In genomic region chr20:33488661-33489494, GRCh38 we compare ENCODE assay signal across 8 cellular contexts. TPM values are rescaled to one million over a fixed set of nuclear protein-coding genes. Genes with fewer than 3 reads are reported as not detected.
A peak's percentile ranks its signal among the peaks of the same experiment; 100 is the strongest.
DNase-seq lines count a peak whose midpoint lies in the region; ATAC-seq, FAIRE-seq and TF ChIP-seq lines count a peak whose summit lies in the region.
"Not testable (repeated sequence)": the region's sequence is repeated elsewhere in the genome, so short reads cannot be mapped to it uniquely, and the experiment has no call there.

No MANE protein-coding gene starts in this region.

- H3K23ac ChIP-seq in trophoblast cell (ENCODE audit: low read length), result not testable (repeated sequence)

- in situ Hi-C loops in K562 (cut with MboI), result not testable (repeated sequence)

- not testable (repeated sequence) for H2BK12ac ChIP-seq in trophoblast cell (ENCODE audit: low read length)

- peak overlapping the region; percentile 79 for H4K12ac ChIP-seq in trophoblast cell (ENCODE audit: low read depth, low read length)

- TF ChIP-seq RAD21 in K562 (CRISPR knock-in tag; conservative IDR thresholded peaks at IDR 0.05 in 1 of 2, IDR thresholded peaks at IDR 0.05 in 1 of 2), result not testable (repeated sequence)

- not testable (repeated sequence) for ATAC-seq in K562, lower lobe of right lung

- CTCF ChIA-PET in CD4-positive, alpha-beta memory T cell (lab: Charles Lee; ENCODE audit: partially characterized antibody), result interaction anchor here (0.7 to 1.8 kb wide), 7 partner anchors 45 to 243 kb away, joined by 3 to 9 read pairs (median 4); partner anchors contain the start of genes PXMP4 and SNTA1
- CTCF ChIA-PET in K562 (lab: Yijun Ruan, JAX; ENCODE audit: low intra/inter-chr PET ratio), result not testable (repeated sequence)

- not testable (repeated sequence) for BruUV-seq in K562 (replicated peaks; lab: Mats Ljungman, UMichigan)

- H3K4me3 Mint-ChIP-seq in CD4-positive, alpha-beta memory T cell, result peak overlapping the region in 3 of 8 donors; percentile 15 to 29 (median 21)

- intact Hi-C loops in CD4-positive, alpha-beta memory T cell (cut with micrococcal nuclease), result loop anchor here (1.0 kb wide), 3 partner anchors 66 to 231 kb away; partner anchors contain the start of gene PXMP4
- intact Hi-C loops in K562 (cut with micrococcal nuclease); lower lobe of right lung (cut with DNase I); thyroid gland (cut with DNase I): not testable (repeated sequence)

- POLR2A ChIA-PET in CD4-positive, alpha-beta memory T cell (lab: Charles Lee; ENCODE audit: partially characterized antibody), result interaction anchor here (1.0 to 2.9 kb wide), 23 partner anchors 9 to 953 kb away, joined by 3 to 47 read pairs (median 6); partner anchors contain the start of genes ACTL10, CDK5RAP1, CHMP4B and EIF2S2
- POLR2A ChIA-PET in K562 (lab: Yijun Ruan, JAX), result interaction anchor here (0.6 to 1.9 kb wide), 6 partner anchors 10 to 441 kb away, joined by 3 to 7 read pairs (median 4); no protein-coding TSS in a partner anchor

- peak overlapping the region; percentile 29 for H2AK5ac ChIP-seq in trophoblast cell (ENCODE audit: low read length)

- not testable (repeated sequence) for H3K18ac ChIP-seq in trophoblast cell (ENCODE audit: low read length)

- WGBS in K562 (ENCODE audit: insufficient coverage, low coverage, missing lambda C conversion rate), result 80% methylated on average over 30 of the region's 32 CpGs
- whole genome bisulfite sequencing in trophoblast cell (ENCODE audit: extremely low coverage, insufficient coverage, insufficient read length), result no CpG with 5 or more reads among the region's 32 CpGs
- 93% methylated on average over 32 of the region's 32 CpGs for WGBS in thyroid gland, 2 donors

- not testable (repeated sequence) for TF ChIP-seq CTCF in WI38 (IDR thresholded peaks at IDR 0.05; ENCODE audit: low read depth, low read length); K562 (IDR thresholded peaks at IDR 0.05 in 2 of 3, conservative IDR thresholded peaks at IDR 0.05 in 1 of 3; ENCODE audit: insufficient read depth in 2 of 3, low read depth in 1 of 3, low read length in 3 of 3); fibroblast of mammary gland (conservative IDR thresholded peaks at IDR 0.05; ENCODE audit: control insufficient read depth, insufficient read depth, low read depth, low read length); lower lobe of right lung (IDR thresholded peaks at IDR 0.05); thyroid gland (IDR thresholded peaks at IDR 0.05)

- peaks cover 12% of the 10 kb centered on the region for H3K79me1 ChIP-seq in trophoblast cell (ENCODE audit: low read length)

- peaks cover 22% of the 10 kb centered on the region for H3K79me2 ChIP-seq in K562 (ENCODE audit: control insufficient read depth, insufficient read depth, low read length)
- not testable (repeated sequence) for H3K79me2 ChIP-seq in trophoblast cell (ENCODE audit: control insufficient read depth, insufficient read depth, low read length, poor library complexity)

- H4K91ac ChIP-seq in trophoblast cell (ENCODE audit: low read depth, low read length), result peak overlapping the region; percentile 74

- H3K9ac ChIP-seq in K562 (ENCODE audit: insufficient read depth in 1 of 2, low read depth in 2 of 2, low read length in 2 of 2), result peak overlapping the region; percentile 87 to 98
- H3K9ac ChIP-seq in trophoblast cell (ENCODE audit: low read length), result not testable (repeated sequence)

- H3K4me1 Mint-ChIP-seq in CD4-positive, alpha-beta memory T cell, result peaks cover 8 to 24% (median 18%) of the 10 kb centered on the region in 4 donors

- not testable (repeated sequence) for H3K4ac ChIP-seq in trophoblast cell (ENCODE audit: low read depth, low read length)

- not testable (repeated sequence) for H3K9me1 ChIP-seq in K562 (ENCODE audit: control insufficient read depth, insufficient read depth, low read length)

- peak overlapping the region; percentile 75 for H4K8ac ChIP-seq in trophoblast cell (ENCODE audit: low read depth, low read length)

- H4K20me1 ChIP-seq in K562 (replicated peaks; ENCODE audit: control insufficient read depth, insufficient read depth, low read length), result not testable (repeated sequence)

- not testable (repeated sequence) for H3K27me3 ChIP-seq in CD4-positive, alpha-beta memory T cell (ENCODE audit: insufficient read depth, low read length); K562 (ENCODE audit: control insufficient read depth in 2 of 2, insufficient read depth in 2 of 2, low read length in 2 of 2); lower lobe of right lung (ENCODE audit: low read depth); trophoblast cell (ENCODE audit: insufficient read depth, low read length); thyroid gland

- not testable (repeated sequence) for H3K36me3 ChIP-seq in CD4-positive, alpha-beta memory T cell (ENCODE audit: insufficient read depth, low read length); K562 (ENCODE audit: control insufficient read depth, insufficient read depth, low read length); lower lobe of right lung; trophoblast cell (ENCODE audit: control insufficient read depth in 1 of 2, insufficient read depth in 2 of 2, low read length in 2 of 2); thyroid gland

- peak overlapping the region; percentile 55 to 95 (median 70) for H3K27ac Mint-ChIP-seq in CD4-positive, alpha-beta memory T cell

- H3K36me3 Mint-ChIP-seq in CD4-positive, alpha-beta memory T cell, result not testable (repeated sequence)

- peaks cover 16% of the 10 kb centered on the region for H3K4me1 ChIP-seq in CD4-positive, alpha-beta memory T cell (ENCODE audit: insufficient read depth, low read length)
- H3K4me1 ChIP-seq in K562 (replicated peaks in 1 of 2; ENCODE audit: control insufficient read depth in 2 of 2, insufficient read depth in 2 of 2, low read length in 2 of 2) (peaks cover 0 to 20% of the 10 kb centered on the region in 2 experiments; a peak in 3 of 5 replicates), lower lobe of right lung (peaks cover 20% of the 10 kb centered on the region), thyroid gland (peaks cover 8 to 12% of the 10 kb centered on the region in 2 donors)
- H3K4me1 ChIP-seq in trophoblast cell (ENCODE audit: control insufficient read depth in 1 of 2, insufficient read depth in 2 of 2, low read length in 2 of 2), result not testable (repeated sequence)

- FAIRE-seq in K562 (lab: Jason Lieb, UNC), result not testable (repeated sequence)

- peak overlapping the region in 1 of 2 donors; percentile 70 for H3K4me3 ChIP-seq in CD4-positive, alpha-beta memory T cell (ENCODE audit: low read length in 2 of 2)
- H3K4me3 ChIP-seq in Jurkat, Clone E6-1 (ENCODE audit: low read length), result peak overlapping the region; percentile 74
- peak overlapping the region; percentile 60 for H3K4me3 ChIP-seq in WI38 (ENCODE audit: low read depth, low read length)
- H3K4me3 ChIP-seq in K562, result peak overlapping the region; percentile 41
- H3K4me3 ChIP-seq in fibroblast of mammary gland (ENCODE audit: control insufficient read depth, low read depth, low read length), result peak overlapping the region; percentile 64
- peak overlapping the region; percentile 96 for H3K4me3 ChIP-seq in lower lobe of right lung
- H3K4me3 ChIP-seq in trophoblast cell (ENCODE audit: low read depth, low read length); thyroid gland (replicated peaks in 1 of 3): not testable (repeated sequence)

- not testable (repeated sequence) for H3K9me3 Mint-ChIP-seq in CD4-positive, alpha-beta memory T cell

- H3K27ac ChIP-seq in CD4-positive, alpha-beta memory T cell (ENCODE audit: low read depth, low read length), result peak overlapping the region; percentile 89
- H3K27ac ChIP-seq in K562 (ENCODE audit: extremely low read depth, low read depth, low read length), result peak overlapping the region; percentile 94
- H3K27ac ChIP-seq in lower lobe of right lung, result peak overlapping the region; percentile 91
- peak overlapping the region; percentile 77 for H3K27ac ChIP-seq in trophoblast cell (ENCODE audit: low read depth, low read length)
- H3K27ac ChIP-seq in thyroid gland, result peak overlapping the region; percentile 91 to 97 (median 95)

- not testable (repeated sequence) for TF ChIP-seq EP300 in K562 (IDR thresholded peaks at IDR 0.05; ENCODE audit: low read length)

- TF ChIP-seq POLR2A in K562 (conservative IDR thresholded peaks at IDR 0.05); thyroid gland (IDR thresholded peaks at IDR 0.05): not testable (repeated sequence)

- H2AFZ ChIP-seq in K562 (ENCODE audit: low read depth, low read length), result peak overlapping the region; percentile 82
- H2AFZ ChIP-seq in trophoblast cell (ENCODE audit: insufficient read depth, low read length, poor library complexity), result not testable (repeated sequence)

- DNase-seq in CD4-positive, alpha-beta memory T cell; Jurkat, Clone E6-1 (ENCODE audit: low read depth, low spot score); K562 (ENCODE audit: extremely low read depth in 1 of 4, low spot score in 3 of 4); fibroblast of mammary gland (ENCODE audit: low read depth); lower lobe of right lung; trophoblast cell: not testable (repeated sequence)
- DNase-seq in thyroid gland, result peak in 1 of 2 donors; percentile 5

- H3K4me2 ChIP-seq in K562 (ENCODE audit: insufficient read depth, low read length), result 0 out of 2 replicates have a peak overlapping the region, but pooled peaks have one; percentile 82
- not testable (repeated sequence) for H3K4me2 ChIP-seq in trophoblast cell (ENCODE audit: low read length)

- not testable (repeated sequence) for H2BK120ac ChIP-seq in trophoblast cell (ENCODE audit: insufficient read depth, low read length, poor library complexity)

- H3K27me3 Mint-ChIP-seq in CD4-positive, alpha-beta memory T cell, result not testable (repeated sequence)

- H3K9me3 ChIP-seq in CD4-positive, alpha-beta memory T cell (ENCODE audit: control insufficient read depth in 1 of 2, low read length in 2 of 2); K562 (replicated peaks; ENCODE audit: control insufficient read depth, insufficient read depth, low read depth, low read length); lower lobe of right lung; trophoblast cell (ENCODE audit: insufficient read depth, low read depth, low read length); thyroid gland: not testable (repeated sequence)

- peak overlapping the region; percentile 75 for H2BK5ac ChIP-seq in trophoblast cell (ENCODE audit: low read depth, low read length, poor library complexity)

- H3K14ac ChIP-seq in trophoblast cell (ENCODE audit: low read length), result not testable (repeated sequence)

RNA-seq across cellular contexts. Expression of gene CBFA2T2, which starts 1.0 kb away (rescaled TPM):
- 10 to 100 TPM; 42.1 to 43.4 TPM for total RNA-seq in CD4-positive, alpha-beta memory T cell
- polyA plus RNA-seq in CD4-positive, alpha-beta memory T cell, result 10 to 100 TPM; 16.5 to 25.2 TPM
- polyA plus RNA-seq in Jurkat, Clone E6-1 (2012; ENCODE audit: insufficient read depth, insufficient read length), result 7.8 TPM
- total RNA-seq in K562 (2011; cell fraction: chromatin; rRNA removed; ENCODE audit: low replicate concordance), result 24.3 and 29.1 TPM in 2 replicates
- 10.5 and 11.7 TPM in 2 replicates for total RNA-seq in K562 (2011; cell fraction: nucleolus; rRNA removed)
- total RNA-seq in K562 (2011; cell fraction: nucleoplasm; rRNA removed), result 19.6 and 24.3 TPM in 2 replicates
- total RNA-seq in K562 (2014; rRNA removed), result 2.9 and 4.4 TPM in 2 replicates
- 3.2 and 5.2 TPM in 2 replicates for total RNA-seq in K562 (2014; rRNA removed; fragmentation: Illumina TruSeq; extraction: Trizol)
- total RNA-seq in K562 (2015; rRNA removed; fragmentation: Illumina TruSeq; extraction: Trizol), result 5.8 and 6.8 TPM in 2 replicates
- 8.6 and 9.7 TPM in 2 replicates for total RNA-seq in K562 (2021)
- 9.6 and 15.6 TPM in 2 replicates for polyA plus RNA-seq in K562 (2011; rRNA removed)
- polyA plus RNA-seq in K562 (2011; cell fraction: cytosol; rRNA removed), result 10.8 and 12.4 TPM in 2 replicates
- 29.5 and 31.2 TPM in 2 replicates for polyA plus RNA-seq in K562 (2011; cell fraction: nucleus; rRNA removed)
- 7.4 and 9.3 TPM in 2 replicates for polyA plus RNA-seq in K562 (2012)
- 7.3 and 8.2 TPM in 2 replicates for polyA plus RNA-seq in K562 (2014; fragmentation: Illumina TruSeq; extraction: Trizol)
- under 1 TPM; 0.27 to 0.41 TPM for polyA plus RNA-seq in K562 (2014; fragmentation: Nextera tagmentation; extraction: Ambion mirVana)
- 7.8 and 8.8 TPM in 2 replicates for polyA plus RNA-seq in K562 (2014; rRNA removed)
- 10.6 and 12.2 TPM in 2 replicates for polyA minus RNA-seq in K562 (2011; rRNA and poly(A)+ RNA removed)
- 7.3 and 11.4 TPM in 2 replicates for polyA minus RNA-seq in K562 (2011; cell fraction: cytosol; rRNA and poly(A)+ RNA removed)
- polyA minus RNA-seq in K562 (2011; cell fraction: nucleus; rRNA and poly(A)+ RNA removed), result 3.8 and 7.2 TPM in 2 replicates
- 18.2 TPM for total RNA-seq in lower lobe of right lung
- 9.5 and 9.6 TPM in 2 replicates for polyA plus RNA-seq in trophoblast cell (2013)
- 10 to 100 TPM; 29.7 to 57.3 (median 35.8) TPM for total RNA-seq in thyroid gland

RNA-seq across cellular contexts. Expression of gene SNTA1, which starts 45.3 kb away (rescaled TPM):
- total RNA-seq in CD4-positive, alpha-beta memory T cell, result 1 to 10 TPM; 5.1 to 5.7 TPM
- 1 to 10 TPM; 7.2 to 9.2 TPM for polyA plus RNA-seq in CD4-positive, alpha-beta memory T cell
- polyA plus RNA-seq in Jurkat, Clone E6-1 (2012; ENCODE audit: insufficient read depth, insufficient read length), result 11.1 TPM
- total RNA-seq in K562 (2011; cell fraction: chromatin; rRNA removed; ENCODE audit: low replicate concordance), result 5.9 and 12.0 TPM in 2 replicates
- 13.7 and 14.1 TPM in 2 replicates for total RNA-seq in K562 (2011; cell fraction: nucleolus; rRNA removed)
- 10.3 and 11.0 TPM in 2 replicates for total RNA-seq in K562 (2011; cell fraction: nucleoplasm; rRNA removed)
- 40.8 and 50.9 TPM in 2 replicates for total RNA-seq in K562 (2014; rRNA removed)
- 9.1 and 9.8 TPM in 2 replicates for total RNA-seq in K562 (2014; rRNA removed; fragmentation: Illumina TruSeq; extraction: Trizol)
- 19.6 and 20.3 TPM in 2 replicates for total RNA-seq in K562 (2015; rRNA removed; fragmentation: Illumina TruSeq; extraction: Trizol)
- total RNA-seq in K562 (2021), result 35.3 and 35.4 TPM in 2 replicates
- 20.2 and 22.1 TPM in 2 replicates for polyA plus RNA-seq in K562 (2011; rRNA removed)
- 28.9 and 54.5 TPM in 2 replicates for polyA plus RNA-seq in K562 (2011; cell fraction: cytosol; rRNA removed)
- polyA plus RNA-seq in K562 (2011; cell fraction: nucleus; rRNA removed), result 13.7 and 18.7 TPM in 2 replicates
- polyA plus RNA-seq in K562 (2012), result 22.4 and 26.1 TPM in 2 replicates
- polyA plus RNA-seq in K562 (2014; fragmentation: Illumina TruSeq; extraction: Trizol), result 21.2 and 23.5 TPM in 2 replicates
- 1 to 10 TPM; 1.2 to 2.0 TPM for polyA plus RNA-seq in K562 (2014; fragmentation: Nextera tagmentation; extraction: Ambion mirVana)
- 30.7 and 32.9 TPM in 2 replicates for polyA plus RNA-seq in K562 (2014; rRNA removed)
- 8.0 and 13.9 TPM in 2 replicates for polyA minus RNA-seq in K562 (2011; rRNA and poly(A)+ RNA removed)
- 15.7 and 15.9 TPM in 2 replicates for polyA minus RNA-seq in K562 (2011; cell fraction: cytosol; rRNA and poly(A)+ RNA removed)
- 3.5 and 4.8 TPM in 2 replicates for polyA minus RNA-seq in K562 (2011; cell fraction: nucleus; rRNA and poly(A)+ RNA removed)
- total RNA-seq in lower lobe of right lung, result 6.7 TPM
- polyA plus RNA-seq in trophoblast cell (2013), result 1.1 and 1.2 TPM in 2 replicates
- total RNA-seq in thyroid gland, result 100 to 1,000 TPM; 193 to 291 (median 248) TPM
